ENCODE assay signal across 1 cellular context in genomic region chr10:72694476-72695369, GRCh38.
TF ChIP-seq lines count a peak whose summit lies in the region.

No MANE protein-coding gene starts in this region.

TF ChIP-seq in K562, 482 proteins besides CTCF, POLR2A, EP300 and RAD21 (continued from another document):
- TF ChIP-seq CUX1 (CRISPR knock-in tag; IDR thresholded peaks at IDR 0.05) (no peak), TBL1XR1 (IDR thresholded peaks at IDR 0.05; ENCODE audit: low read length in 2 of 2) (no peak), L3MBTL2 (IDR thresholded peaks at IDR 0.05) (no peak), SMAD1 (IDR thresholded peaks at IDR 0.05; ENCODE audit: low read depth, low read length, partially characterized antibody) (no peak), CBFA2T3 (IDR thresholded peaks at IDR 0.05) (no peak), SLC30A9 (CRISPR knock-in tag; IDR thresholded peaks at IDR 0.05) (no peak), ZKSCAN3 (CRISPR knock-in tag; IDR thresholded peaks at IDR 0.05) (no peak), EP400 (IDR thresholded peaks at IDR 0.05) (no peak), ZNF561 (CRISPR knock-in tag; conservative IDR thresholded peaks at IDR 0.05) (no peak), HMBOX1 (IDR thresholded peaks at IDR 0.05) (peak; percentile 18; the same call in 1 of the 2 replicates), SMC3 (conservative IDR thresholded peaks at IDR 0.05; ENCODE audit: insufficient read depth, low read depth, low read length) (0 out of 2 replicates have a peak, but pooled peaks have one; percentile 30)
- TF ChIP-seq, protein P1, sequence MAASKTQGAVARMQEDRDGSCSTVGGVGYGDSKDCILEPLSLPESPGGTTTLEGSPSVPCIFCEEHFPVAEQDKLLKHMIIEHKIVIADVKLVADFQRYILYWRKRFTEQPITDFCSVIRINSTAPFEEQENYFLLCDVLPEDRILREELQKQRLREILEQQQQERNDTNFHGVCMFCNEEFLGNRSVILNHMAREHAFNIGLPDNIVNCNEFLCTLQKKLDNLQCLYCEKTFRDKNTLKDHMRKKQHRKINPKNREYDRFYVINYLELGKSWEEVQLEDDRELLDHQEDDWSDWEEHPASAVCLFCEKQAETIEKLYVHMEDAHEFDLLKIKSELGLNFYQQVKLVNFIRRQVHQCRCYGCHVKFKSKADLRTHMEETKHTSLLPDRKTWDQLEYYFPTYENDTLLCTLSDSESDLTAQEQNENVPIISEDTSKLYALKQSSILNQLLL (CRISPR knock-in tag; IDR thresholded peaks at IDR 0.05; ENCODE audit: borderline replicate concordance), result no peak
